ENCODE assay signal across 9 cellular contexts in genomic region chr17:73179878-73180277, GRCh38. TPM values are rescaled to one million over a fixed set of nuclear protein-coding genes. Genes with fewer than 3 reads are reported as not detected.
"Had no signal": no experiment of that assay in that cellular context is flagged by ENCODE, and none has a peak within 500 bp of the region (broad histone marks: within the 10 kb centered on the region; RNA-seq: fewer than 3 reads in every experiment).

No MANE protein-coding gene starts in this region.

- ATAC-seq: HCT116, HepG2 had no signal

- H3K36me3 ChIP-seq: HAP-1 had no signal

- H2AFZ ChIP-seq: GM23248 had no signal

- H3K4me1 ChIP-seq: HAP-1 had no signal

- DNase-seq: GM23248, GOT3, H7, KBM-7 had no signal

- H3K4me2 ChIP-seq: KMS-11 had no signal

- H3K4me3 ChIP-seq: GM23248, HAP-1 had no signal

- H3K27ac ChIP-seq: GM23248, HL-60, KMS-11 had no signal

- H3K9ac ChIP-seq: GM23248, KMS-11 had no signal

- H3K9me3 ChIP-seq: HAP-1 had no signal

RNA-seq across cellular contexts. Expression of gene SSTR2, which starts 15.1 kb away (rescaled TPM):
- total RNA-seq: GM23248, HepG2 had no signal
